Comparison of ENCODE assay signal across 9 cellular contexts in genomic region chr6:166572370-166573261, GRCh38. TPM values are rescaled to one million over a fixed set of nuclear protein-coding genes. Genes with fewer than 3 reads are reported as not detected.
DNase-seq lines count a peak whose midpoint lies in the region; ATAC-seq and TF ChIP-seq lines count a peak whose summit lies in the region.
"Had no signal": no experiment of that assay in that cellular context is flagged by ENCODE, and none has a peak within 500 bp of the region (broad histone marks: within the 10 kb centered on the region; RNA-seq: fewer than 3 reads in every experiment).

No MANE protein-coding gene starts in this region.

- H3K4me3 Mint-ChIP-seq in neural progenitor cell = no peak overlapping the region

- CTCF ChIA-PET in GM10248 (lab: Yijun Ruan, JAX) = interaction anchor here (0.9 to 1.4 kb wide), 2 partner anchors 17 to 130 kb away, joined by 3 to 4 read pairs; no protein-coding TSS in a partner anchor

- H3K36me3 Mint-ChIP-seq in neural progenitor cell = peaks cover 22% of the 10 kb centered on the region

- H3K27ac ChIP-seq in neural progenitor cell = no peak overlapping the region

- H3F3A ChIP-seq in neural progenitor cell (ENCODE audit: low read depth) = no peaks in the 10 kb centered on the region

- peaks cover 6% of the 10 kb centered on the region for H3K79me2 ChIP-seq in neural progenitor cell (ENCODE audit: low read depth)

- H3K4me1 ChIP-seq in NT2/D1 (ENCODE audit: insufficient read depth, insufficient read length) = peaks cover 8% of the 10 kb centered on the region
- peaks cover 18% of the 10 kb centered on the region for H3K4me1 ChIP-seq in neural progenitor cell

- peaks cover 15% of the 10 kb centered on the region for H3K9me3 Mint-ChIP-seq in neural progenitor cell

- DNase-seq in DMS79 treated with DMSO at 0.1 percent for 48 hours (lab: John Stamatoyannopoulos, UW) (peak; percentile 84), NT2/D1 (ENCODE audit: low read depth, low spot score) (peak; percentile 43), fibroblast of gingiva (ENCODE audit: low read depth) (peak; percentile 91), neural progenitor cell (ENCODE audit: low spot score) (peak; percentile 40), mesenteric fat pad (ENCODE audit: low spot score) (no peak), epidermal melanocyte (ENCODE audit: insufficient read length, low spot score) (no peak), GM10248 (ENCODE audit: extremely low spot score) (no peak)
- DNase-seq: effector memory CD4-positive, alpha-beta T cell had no signal

- H3K27me3 Mint-ChIP-seq in neural progenitor cell (ENCODE audit: insufficient read depth, low read depth) = no peaks in the 10 kb centered on the region

- no peak overlapping the region for H3K4me3 ChIP-seq in NT2/D1 (ENCODE audit: insufficient read length, low read depth)
- H3K4me3 ChIP-seq in neural progenitor cell = no peak overlapping the region

- H3K4me1 Mint-ChIP-seq in neural progenitor cell = peaks cover 25% of the 10 kb centered on the region

- H3K9ac ChIP-seq in NT2/D1 (ENCODE audit: insufficient read length, low read depth) = peak overlapping the region; percentile 26
- H3K9ac ChIP-seq in neural progenitor cell = no peak overlapping the region

- peak overlapping the region; percentile 66 for H3K27ac Mint-ChIP-seq in neural progenitor cell

- POLR2A ChIA-PET in GM10248 (lab: Yijun Ruan, JAX) = no interaction called here

- H3K36me3 ChIP-seq in NT2/D1 (ENCODE audit: insufficient read depth, insufficient read length, low read length) = no peaks in the 10 kb centered on the region
- no peaks in the 10 kb centered on the region for H3K36me3 ChIP-seq in neural progenitor cell

- peak overlapping the region; percentile 6 for H2AFZ ChIP-seq in neural progenitor cell (replicated peaks)

- H3K27me3 ChIP-seq in NT2/D1 (ENCODE audit: insufficient read depth, insufficient read length) (no peaks in the 10 kb centered on the region), neural progenitor cell (no peaks in the 10 kb centered on the region)

- H3K9me3 ChIP-seq in NT2/D1 (ENCODE audit: insufficient read depth, low read length) (peaks cover 17% of the 10 kb centered on the region; the same call in 1 of the 2 replicates), neural progenitor cell (ENCODE audit: low read depth) (no peaks in the 10 kb centered on the region)

- no peak for ATAC-seq in GM21526 (IDR thresholded peaks at IDR 0.05; ENCODE audit: low FRiP score, unreplicated experiment)

- no peaks in the 10 kb centered on the region for H4K20me1 ChIP-seq in neural progenitor cell (ENCODE audit: low read depth)

- TF ChIP-seq CTCF in neural progenitor cell (IDR thresholded peaks at IDR 0.05) (no peak), GM10248 (IDR thresholded peaks at IDR 0.05; ENCODE audit: control extremely low read depth, extremely low read depth, low read depth, missing control alignments) (no peak)

- H3K4me2 ChIP-seq in neural progenitor cell = peak overlapping the region; percentile 7

RNA-seq across cellular contexts. Expression of gene RAMACL, which starts 13.9 kb away (rescaled TPM):
- total RNA-seq in neural progenitor cell (ENCODE audit: low replicate concordance) (0.19 and 0.56 TPM in 2 replicates), mesenteric fat pad (3.2 TPM)

RNA-seq across cellular contexts. Expression of gene RPS6KA2, which starts 54.4 kb away (rescaled TPM):
- total RNA-seq in neural progenitor cell (ENCODE audit: low replicate concordance) (8.2 and 14.3 TPM in 2 replicates), mesenteric fat pad (45.2 TPM)

Comparison
In these comparisons a context has a peak if more than half of its experiments do, and no peak if none do; other contexts are left out.
1. DNase-seq: peak in DMS79 treated with DMSO at 0.1 percent for 48 hours (single experiment), NT2/D1 (single experiment), fibroblast of gingiva (single experiment) and neural progenitor cell (single experiment); none in mesenteric fat pad (single experiment), epidermal melanocyte (single experiment) and GM10248 (single experiment).